Comparison of ENCODE assay signal across 8 cellular contexts in genomic region chr2:61065706-61066688, GRCh38. TPM values are rescaled to one million over a fixed set of nuclear protein-coding genes. Genes with fewer than 3 reads are reported as not detected.
A peak's percentile ranks its signal among the peaks of the same experiment; 100 is the strongest.
DNase-seq lines count a peak whose midpoint lies in the region; ATAC-seq, FAIRE-seq and TF ChIP-seq lines count a peak whose summit lies in the region.

TSS of gene SANBR (plus strand) at chr2:61065871. CDS start at chr2:61070351, 4,480 bp downstream.

- DNase-seq in D721Med (ENCODE audit: insufficient read length, low spot score) = peak; percentile 38
- peak; percentile 91 for DNase-seq in OCI-LY7 (ENCODE audit: low spot score)
- peak; percentile 77 for DNase-seq in activated T-cell treated with anti-CD3 and anti-CD28 coated beads for 24 hours (ENCODE audit: low read depth)
- peak; percentile 91 to 95 for DNase-seq in erythroblast (lab: John Stamatoyannopoulos, UW)
- DNase-seq in mucosa of gallbladder (ENCODE audit: low spot score) = peak; percentile 86
- peak; percentile 51 to 60 for DNase-seq in stimulated activated CD8-positive, alpha-beta memory T cell treated with anti-CD3 and anti-CD28 coated beads, Interleukin-4, amount 100 ng/mL, for 1 hour (ENCODE audit: low read depth in 2 of 2, low spot score in 1 of 2)

- TF ChIP-seq POLR2A in erythroblast (IDR thresholded peaks at IDR 0.05; ENCODE audit: low read length) = peak; percentile 51

- peak within 1 kb of the TSS; percentile 88 for H3K4me2 ChIP-seq in OCI-LY7 (ENCODE audit: low read length)

- peaks cover 8% of the 10 kb centered on the region; the same call in 1 of the 2 replicates for H3K79me2 ChIP-seq in OCI-LY7 (ENCODE audit: insufficient read depth, low read depth, low read length)

- H3K27ac ChIP-seq in HUES48 (ENCODE audit: low read depth, low read length) = peak within 1 kb of the TSS; percentile 83
- peak within 1 kb of the TSS; percentile 31 for H3K27ac ChIP-seq in OCI-LY7 (ENCODE audit: low read depth, low read length, poor library complexity, severe bottlenecking)

- peaks cover 5% of the 10 kb centered on the region; the same call in 1 of the 2 replicates for H3K4me1 ChIP-seq in HUES48 (ENCODE audit: control insufficient read depth, insufficient read depth, low read length)
- peaks cover 13% of the 10 kb centered on the region for H3K4me1 ChIP-seq in OCI-LY7 (ENCODE audit: insufficient read depth, low read length, poor library complexity, severe bottlenecking)

- FAIRE-seq in D721Med (lab: Jason Lieb, UNC) = no peak

- H3K9ac ChIP-seq in HUES48 (ENCODE audit: low read depth, low read length) = peak within 1 kb of the TSS; percentile 58

- H3K9me3 ChIP-seq in HUES48 (ENCODE audit: control insufficient read depth, insufficient read depth, low read length) = no peaks in the 10 kb centered on the region
- no peaks in the 10 kb centered on the region for H3K9me3 ChIP-seq in OCI-LY7 (ENCODE audit: low read length)

- CTCF ChIA-PET in OCI-LY7 (lab: Charles Lee; ENCODE audit: unreplicated experiment) = no interaction called here

- no peaks in the 10 kb centered on the region for H3K27me3 ChIP-seq in HUES48 (ENCODE audit: control insufficient read depth, insufficient read depth, low read length)

- POLR2A ChIA-PET in OCI-LY7 (lab: Charles Lee) = interaction anchor here (0.7 to 1.3 kb wide), 4 partner anchors 10 to 469 kb away, joined by 3 to 9 read pairs (median 4); no protein-coding TSS in a partner anchor

- H3K4me3 ChIP-seq in HUES48 (ENCODE audit: low read depth, low read length) (peak within 1 kb of the TSS; percentile 81), OCI-LY7 (ENCODE audit: low read depth, low read length, poor library complexity, severe bottlenecking) (peak within 1 kb of the TSS; percentile 80)

- no TSS peak for BruUV-seq in OCI-LY7 (replicated peaks; lab: Mats Ljungman, UMichigan)

- H3K36me3 ChIP-seq in HUES48 (ENCODE audit: control insufficient read depth, insufficient read depth, low read length) (peaks cover 13% of the 10 kb centered on the region), OCI-LY7 (ENCODE audit: insufficient read depth, low read length) (peaks cover 3% of the 10 kb centered on the region; the same call in 1 of the 2 replicates)

- peak; percentile 96 for ATAC-seq in GM21390 (IDR thresholded peaks at IDR 0.05; ENCODE audit: unreplicated experiment)

- H2AFZ ChIP-seq in OCI-LY7 (ENCODE audit: low read length) = peak within 1 kb of the TSS; percentile 82

- no peaks in the 10 kb centered on the region for H3K9me2 ChIP-seq in OCI-LY7 (ENCODE audit: insufficient read depth, low read length)

- TF ChIP-seq CTCF in D721Med (IDR thresholded peaks at IDR 0.05; ENCODE audit: insufficient read depth, missing control alignments) (no peak), OCI-LY7 (conservative IDR thresholded peaks at IDR 0.05; ENCODE audit: low read length) (no peak)

- intact Hi-C loops in OCI-LY7 (cut with micrococcal nuclease; ENCODE audit: unreplicated experiment) = loop anchor here (1.0 kb wide), 1 partner anchor 49 kb away; the partner anchor contains the start of gene PEX13

- H4K20me1 ChIP-seq in OCI-LY7 (ENCODE audit: insufficient read depth, low read length) = no peaks in the 10 kb centered on the region

RNA-seq across cellular contexts. Expression of gene SANBR, which starts in this region (rescaled TPM):
- total RNA-seq in OCI-LY7 (2014; rRNA removed; shearing (Covaris generic)) = 7.9 and 8.3 TPM in 2 replicates
- total RNA-seq in OCI-LY7 (2022) (11.9 and 13.6 TPM in 2 replicates), mucosa of gallbladder (9.4 TPM)

Comparison
In these comparisons a context has a peak if more than half of its experiments do, and no peak if none do; other contexts are left out.
1. Peak in every context shown above with its lines: DNase-seq, ATAC-seq, H3K4me3 ChIP-seq and H3K27ac ChIP-seq.
2. DNase-seq: peak in every context shown above with its lines; median percentile 93 in erythroblast; 91 in OCI-LY7; 86 in mucosa of gallbladder; 77 in activated T-cell treated with anti-CD3 and anti-CD28 coated beads for 24 hours; 56 in stimulated activated CD8-positive, alpha-beta memory T cell treated with anti-CD3 and anti-CD28 coated beads, Interleukin-4, amount 100 ng/mL, for 1 hour; 38 in D721Med.